ENCODE assay signal across 1 cellular context in genomic region chr1:154978360-154978759, GRCh38.
TF ChIP-seq lines count a peak whose summit lies in the region.

No MANE protein-coding gene starts in this region.

TF ChIP-seq in SK-N-SH, 30 proteins besides CTCF, POLR2A, EP300 and RAD21:
- no peak for TF ChIP-seq YY1 (IDR thresholded peaks at IDR 0.05; ENCODE audit: low read depth)
- no peak for TF ChIP-seq PBX3 (IDR thresholded peaks at IDR 0.05)
- no peak for TF ChIP-seq ZBTB33 (IDR thresholded peaks at IDR 0.05; ENCODE audit: borderline replicate concordance, low read depth)
- TF ChIP-seq IRF3 (IDR thresholded peaks at IDR 0.05; ENCODE audit: low read depth, low read length): no peak
- TF ChIP-seq FOSL2 (IDR thresholded peaks at IDR 0.05; ENCODE audit: borderline replicate concordance, low read depth): no peak
- TF ChIP-seq ELF1 (IDR thresholded peaks at IDR 0.05): no peak
- no peak for TF ChIP-seq RXRA (IDR thresholded peaks at IDR 0.05; ENCODE audit: borderline replicate concordance, low read depth)
- no peak for TF ChIP-seq GABPA (IDR thresholded peaks at IDR 0.05; ENCODE audit: low read depth)
- no peak for TF ChIP-seq RFX5 (IDR thresholded peaks at IDR 0.05; ENCODE audit: low read length)
- peak; percentile 91 for TF ChIP-seq GATA2 (CRISPR knock-in tag; IDR thresholded peaks at IDR 0.05)
- TF ChIP-seq MEF2A (IDR thresholded peaks at IDR 0.05; ENCODE audit: borderline replicate concordance, low read depth): no peak
- TF ChIP-seq USF1 (IDR thresholded peaks at IDR 0.05; ENCODE audit: borderline replicate concordance, low read depth): no peak
- TF ChIP-seq SIN3A (IDR thresholded peaks at IDR 0.05; ENCODE audit: borderline replicate concordance, low read depth, low read length): no peak
- TF ChIP-seq NFIC (IDR thresholded peaks at IDR 0.05; ENCODE audit: borderline replicate concordance): no peak
- no peak for TF ChIP-seq NRF1 (IDR thresholded peaks at IDR 0.05; ENCODE audit: low read depth, low read length)
- peak; percentile 55 for TF ChIP-seq TCF12 (IDR thresholded peaks at IDR 0.05)
- 0 out of 2 replicates have a peak, but pooled peaks have one; percentile 27 for TF ChIP-seq TEAD4 (IDR thresholded peaks at IDR 0.05; ENCODE audit: borderline replicate concordance, insufficient read depth)
- no peak for TF ChIP-seq SMC3 (IDR thresholded peaks at IDR 0.05; ENCODE audit: low read depth, low read length)
- TF ChIP-seq MAX (IDR thresholded peaks at IDR 0.05; ENCODE audit: low read depth): no peak
- TF ChIP-seq TAF1 (IDR thresholded peaks at IDR 0.05; ENCODE audit: borderline replicate concordance, low read depth, low read length): no peak
- peak; percentile 44; the same call in 1 of the 2 replicates for TF ChIP-seq MXI1 (IDR thresholded peaks at IDR 0.05; ENCODE audit: low read depth, low read length)
- no peak for TF ChIP-seq POLR2AphosphoS5 (IDR thresholded peaks at IDR 0.05; ENCODE audit: low read depth, low read length)
- no peak for TF ChIP-seq EZH2phosphoT487 (IDR thresholded peaks at IDR 0.05; ENCODE audit: borderline replicate concordance, low read depth)
- peak; percentile 94 for TF ChIP-seq RCOR1 (IDR thresholded peaks at IDR 0.05; ENCODE audit: low read length)
- TF ChIP-seq REST (IDR thresholded peaks at IDR 0.05; ENCODE audit: low read depth, low read length): no peak
- TF ChIP-seq FOXJ3 (CRISPR knock-in tag; IDR thresholded peaks at IDR 0.05): peak; percentile 93
- TF ChIP-seq USF2 (IDR thresholded peaks at IDR 0.05; ENCODE audit: borderline replicate concordance, low read depth, low read length): no peak
- no peak for TF ChIP-seq FOXM1 (IDR thresholded peaks at IDR 0.05; ENCODE audit: low read depth)
- TF ChIP-seq JUND (IDR thresholded peaks at IDR 0.05): no peak
- peak; percentile 69 for TF ChIP-seq CHD2 (IDR thresholded peaks at IDR 0.05; ENCODE audit: low read length, partially characterized antibody)
